Comparison of ENCODE assay signal across 1 cellular context in the genomic region with DNA sequence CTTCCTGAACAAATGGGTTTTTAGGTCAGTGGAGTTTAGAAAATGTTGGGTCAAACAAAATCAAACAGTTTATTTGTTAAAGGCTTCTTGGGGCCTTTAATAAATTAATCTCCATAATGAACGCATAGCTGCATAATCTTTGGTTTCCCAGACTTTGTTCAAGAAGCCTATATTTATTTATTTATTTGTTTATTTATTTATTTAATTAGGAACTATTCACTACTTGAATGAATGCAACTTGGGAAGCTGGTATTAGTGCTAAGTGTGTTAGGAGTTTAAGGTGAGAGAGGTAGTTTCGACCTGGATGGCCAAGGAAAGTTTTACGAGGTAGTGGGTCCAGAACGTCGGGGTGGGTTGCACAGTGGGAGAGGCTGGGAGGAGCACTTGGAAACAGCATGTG.
A peak's percentile ranks its signal among the peaks of the same experiment; 100 is the strongest.
TF ChIP-seq lines count a peak whose summit lies in the region.

No MANE protein-coding gene starts in this region.

TF ChIP-seq in HEK293, 187 proteins besides CTCF, POLR2A, EP300 and RAD21 (continued from another document):
- TF ChIP-seq, protein P1, sequence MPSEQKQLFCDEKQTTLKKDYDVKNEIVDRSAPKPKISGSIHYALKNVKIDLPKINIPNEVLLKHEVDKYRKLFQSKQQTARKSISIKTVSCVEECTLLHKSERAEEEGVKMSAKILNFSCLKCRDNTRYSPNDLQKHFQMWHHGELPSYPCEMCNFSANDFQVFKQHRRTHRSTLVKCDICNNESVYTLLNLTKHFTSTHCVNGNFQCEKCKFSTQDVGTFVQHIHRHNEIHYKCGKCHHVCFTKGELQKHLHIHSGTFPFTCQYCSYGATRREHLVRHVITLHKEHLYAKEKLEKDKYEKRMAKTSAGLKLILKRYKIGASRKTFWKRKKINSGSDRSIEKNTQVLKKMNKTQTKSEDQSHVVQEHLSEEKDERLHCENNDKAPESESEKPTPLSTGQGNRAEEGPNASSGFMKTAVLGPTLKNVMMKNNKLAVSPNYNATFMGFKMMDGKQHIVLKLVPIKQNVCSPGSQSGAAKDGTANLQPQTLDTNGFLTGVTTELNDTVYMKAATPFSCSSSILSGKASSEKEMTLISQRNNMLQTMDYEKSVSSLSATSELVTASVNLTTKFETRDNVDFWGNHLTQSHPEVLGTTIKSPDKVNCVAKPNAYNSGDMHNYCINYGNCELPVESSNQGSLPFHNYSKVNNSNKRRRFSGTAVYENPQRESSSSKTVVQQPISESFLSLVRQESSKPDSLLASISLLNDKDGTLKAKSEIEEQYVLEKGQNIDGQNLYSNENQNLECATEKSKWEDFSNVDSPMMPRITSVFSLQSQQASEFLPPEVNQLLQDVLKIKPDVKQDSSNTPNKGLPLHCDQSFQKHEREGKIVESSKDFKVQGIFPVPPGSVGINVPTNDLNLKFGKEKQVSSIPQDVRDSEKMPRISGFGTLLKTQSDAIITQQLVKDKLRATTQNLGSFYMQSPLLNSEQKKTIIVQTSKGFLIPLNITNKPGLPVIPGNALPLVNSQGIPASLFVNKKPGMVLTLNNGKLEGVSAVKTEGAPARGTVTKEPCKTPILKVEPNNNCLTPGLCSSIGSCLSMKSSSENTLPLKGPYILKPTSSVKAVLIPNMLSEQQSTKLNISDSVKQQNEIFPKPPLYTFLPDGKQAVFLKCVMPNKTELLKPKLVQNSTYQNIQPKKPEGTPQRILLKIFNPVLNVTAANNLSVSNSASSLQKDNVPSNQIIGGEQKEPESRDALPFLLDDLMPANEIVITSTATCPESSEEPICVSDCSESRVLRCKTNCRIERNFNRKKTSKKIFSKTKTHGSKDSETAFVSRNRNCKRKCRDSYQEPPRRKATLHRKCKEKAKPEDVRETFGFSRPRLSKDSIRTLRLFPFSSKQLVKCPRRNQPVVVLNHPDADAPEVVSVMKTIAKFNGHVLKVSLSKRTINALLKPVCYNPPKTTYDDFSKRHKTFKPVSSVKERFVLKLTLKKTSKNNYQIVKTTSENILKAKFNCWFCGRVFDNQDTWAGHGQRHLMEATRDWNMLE (tag by site-specific recombination; conservative IDR thresholded peaks at IDR 0.05; ENCODE audit: low read depth): peak; percentile 55
- 0 out of 2 replicates have a peak, but pooled peaks have one; percentile 14 for TF ChIP-seq ZIC2 (tag by site-specific recombination; IDR thresholded peaks at IDR 0.05)
- peak; percentile 55; the same call in 1 of the 2 replicates for TF ChIP-seq ZNF394 (tag by site-specific recombination; IDR thresholded peaks at IDR 0.05; ENCODE audit: borderline replicate concordance)
- 0 out of 2 replicates have a peak, but pooled peaks have one; percentile 40 for TF ChIP-seq ZNF404 (tag by site-specific recombination; IDR thresholded peaks at IDR 0.05)
- TF ChIP-seq ZFP37 (tag by site-specific recombination; IDR thresholded peaks at IDR 0.05): no peak
- TF ChIP-seq MZF1 (tag by site-specific recombination; IDR thresholded peaks at IDR 0.05; ENCODE audit: borderline replicate concordance): no peak
